In the genomic region with DNA sequence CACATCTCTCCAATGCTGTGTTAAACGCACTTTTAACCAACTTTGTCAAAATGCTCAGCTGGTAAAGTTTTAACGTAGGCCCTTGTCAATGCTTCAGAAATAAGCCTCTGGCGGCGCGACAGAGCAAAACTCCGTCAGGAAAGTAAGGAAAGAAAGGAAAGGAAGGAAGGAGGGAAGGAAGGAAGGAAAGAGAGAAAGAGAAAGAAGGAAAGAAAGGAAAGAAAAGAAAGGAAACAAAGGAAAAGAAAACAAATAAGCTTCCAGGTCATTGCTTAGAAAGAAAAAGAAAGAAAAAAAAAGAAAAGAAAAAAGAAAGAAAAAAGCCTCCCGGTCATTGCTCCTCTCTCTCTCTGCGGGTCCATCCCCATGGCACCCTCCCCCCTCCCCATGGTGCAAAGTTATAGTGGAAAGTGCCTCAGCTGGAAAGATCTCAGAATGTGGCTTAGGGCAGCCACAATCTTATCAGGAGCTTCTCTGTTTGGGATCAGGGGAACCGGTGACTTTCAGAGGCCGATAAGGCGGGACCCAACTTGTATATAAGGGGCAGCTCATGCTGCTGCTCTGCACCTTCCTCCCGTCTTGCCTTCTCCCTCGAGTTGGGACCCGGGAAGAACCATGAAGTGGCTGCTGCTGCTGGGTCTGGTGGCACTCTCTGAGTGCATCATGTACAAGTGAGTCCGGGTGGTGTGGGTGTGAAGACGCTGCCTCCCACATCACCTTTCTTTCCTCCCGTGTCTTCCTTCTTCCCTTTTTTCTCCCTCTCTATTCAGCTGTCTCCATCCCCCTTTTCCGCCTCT, we compare ENCODE assay signal across 11 cellular contexts. TPM values are rescaled to one million over a fixed set of nuclear protein-coding genes. Genes with fewer than 3 reads are reported as not detected.
DNase-seq lines count a peak whose midpoint lies in the region; ATAC-seq and TF ChIP-seq lines count a peak whose summit lies in the region.
"Not testable (repeated sequence)": the region's sequence is repeated elsewhere in the genome, so short reads cannot be mapped to it uniquely, and the experiment has no call there.
"Had no signal": no experiment of that assay in that cellular context is flagged by ENCODE, and none has a peak within 500 bp of the region (broad histone marks: within the 10 kb centered on the region; RNA-seq: fewer than 3 reads in every experiment).

Gene PGA3 (plus strand): TSS at position 566 of the 797 bp plus-strand sequence. CDS start 50 bp downstream, at position 616.

- H3K27me3 Mint-ChIP-seq in osteocyte (ENCODE audit: unreplicated experiment) = peaks cover 47% of the 10 kb centered on the region

- not testable (repeated sequence) for H2AFZ ChIP-seq in PC-3 (ENCODE audit: low read length)

- not testable (repeated sequence) for H3K9me2 ChIP-seq in PC-3 (replicated peaks; ENCODE audit: low read length)

- peak; percentile 8 for DNase-seq in CMK (ENCODE audit: low read depth)
- DNase-seq in PC-3 = peak; percentile 0
- not testable (repeated sequence) for DNase-seq in ascending aorta (ENCODE audit: low spot score in 2 of 2)
- DNase-seq in iPS-NIHi7 (ENCODE audit: extremely low spot score) = peak; percentile 22
- peak; percentile 86 for DNase-seq in mesenteric fat pad (ENCODE audit: low spot score)
- peak; percentile 57 for DNase-seq in osteocyte (ENCODE audit: extremely low spot score, unreplicated experiment)

- not testable (repeated sequence) for H3K4me2 ChIP-seq in PC-3 (ENCODE audit: low read length)

- not testable (repeated sequence) for H3K4me3 Mint-ChIP-seq in osteocyte (ENCODE audit: unreplicated experiment)

- not testable (repeated sequence) for TF ChIP-seq CTCF in PC-3 (conservative IDR thresholded peaks at IDR 0.05; ENCODE audit: low read depth, low read length); ascending aorta (IDR thresholded peaks at IDR 0.05); osteocyte (IDR thresholded peaks at IDR 0.05)

- not testable (repeated sequence) for H3K27ac Mint-ChIP-seq in osteocyte (ENCODE audit: unreplicated experiment)

- POLR2A ChIA-PET in PC-3 (lab: Charles Lee; ENCODE audit: unreplicated experiment) = not testable (repeated sequence)

- not testable (repeated sequence) for H3K9me3 ChIP-seq in PC-3 (ENCODE audit: low read length); ascending aorta

- BruUV-seq in PC-3 (replicated peaks; lab: Mats Ljungman, UMichigan) = not testable (repeated sequence)

- H3K9ac ChIP-seq in PC-3 (ENCODE audit: low read length) = not testable (repeated sequence)

- H4K20me1 ChIP-seq in PC-3 (ENCODE audit: low read length) = not testable (repeated sequence)

- not testable (repeated sequence) for H3K36me3 ChIP-seq in PC-3 (ENCODE audit: low read depth, low read length); ascending aorta

- H3K9me3 Mint-ChIP-seq in osteocyte (ENCODE audit: unreplicated experiment) = not testable (repeated sequence)

- ATAC-seq in PC-3 = not testable (repeated sequence)

- H3K4me3 ChIP-seq in PC-3 (ENCODE audit: low read length); ascending aorta: not testable (repeated sequence)

- not testable (repeated sequence) for H3K4me1 ChIP-seq in PC-3 (ENCODE audit: insufficient read depth, low read length); ascending aorta

- H3K27ac ChIP-seq in PC-3 (ENCODE audit: low read length); ascending aorta: not testable (repeated sequence)

- H3F3A ChIP-seq in PC-3 (ENCODE audit: low read length, unreplicated experiment) = not testable (repeated sequence)

- not testable (repeated sequence) for H3K4me1 Mint-ChIP-seq in osteocyte (ENCODE audit: unreplicated experiment)

- H3K79me2 ChIP-seq in PC-3 (ENCODE audit: low read length) = not testable (repeated sequence)

- CTCF ChIA-PET in PC-3 (lab: Charles Lee) = not testable (repeated sequence)

- intact Hi-C loops in PC-3 (cut with micrococcal nuclease); ascending aorta (cut with DNase I): not testable (repeated sequence)

- H3K27me3 ChIP-seq in PC-3 (ENCODE audit: low read length) = peaks cover 34% of the 10 kb centered on the region
- H3K27me3 ChIP-seq in ascending aorta = not testable (repeated sequence)

- H3K36me3 Mint-ChIP-seq in osteocyte (ENCODE audit: unreplicated experiment) = not testable (repeated sequence)

RNA-seq across cellular contexts. Expression of gene PGA3, which starts in this region (rescaled TPM):
- total RNA-seq in PC-3 (2014; rRNA removed) (not detected in 2 replicates), ascending aorta (26.8 TPM), mesenteric fat pad (47.2 TPM), osteocyte (not detected in 2 replicates)
- total RNA-seq: CD8-positive, alpha-beta T cell; G401; GM12878; H1; HepG2 had no signal

Comparison
In these comparisons a context has a peak if more than half of its experiments do, and no peak if none do; other contexts are left out.
1. RNA of gene PGA3 (total RNA-seq): 47.2 TPM in mesenteric fat pad (single experiment) and 26.8 TPM in ascending aorta (single experiment); not detected in PC-3 and not detected in osteocyte; every median in the first group is over 10 times any median in the second.
2. Peak in DNase-seq in PC-3; RNA of the gene not detected or under 1 TPM.
3. Peak in DNase-seq in osteocyte; RNA of the gene not detected or under 1 TPM.